In genomic region chr5:150616024-150616470, GRCh38 we compare ENCODE assay signal across 14 cellular contexts. TPM values are rescaled to one million over a fixed set of nuclear protein-coding genes. Genes with fewer than 3 reads are reported as not detected.
DNase-seq lines count a peak whose midpoint lies in the region; ATAC-seq and TF ChIP-seq lines count a peak whose summit lies in the region.
"Had no signal": no experiment of that assay in that cellular context is flagged by ENCODE, and none has a peak within 500 bp of the region (broad histone marks: within the 10 kb centered on the region; RNA-seq: fewer than 3 reads in every experiment).

No MANE protein-coding gene starts in this region.

- ATAC-seq in gastroesophageal sphincter: peak; percentile 14
- ATAC-seq in HG03175 (IDR thresholded peaks at IDR 0.05; ENCODE audit: unreplicated experiment): no peak

- peak; percentile 92 for DNase-seq in DMS 273 treated with DMSO at 0.1 percent for 48 hours (lab: John Stamatoyannopoulos, UW)
- peak; percentile 74 to 84 for DNase-seq in PC-9
- no peak for DNase-seq in G401 (ENCODE audit: low spot score)
- DNase-seq in activated CD4-positive, alpha-beta memory T cell treated with anti-CD3 and anti-CD28 coated beads, Interleukin-2, amount 10 ng/mL, durations not matched to agents 7 days and 5 days: no peak
- no peak for DNase-seq in activated naive CD4-positive, alpha-beta T cell treated with anti-CD3 and anti-CD28 coated beads, Interleukin-2, amount 10 ng/mL, durations not matched to agents 7 days and 5 days
- DNase-seq: activated effector memory CD4-positive, alpha-beta T cell treated with anti-CD3 and anti-CD28 coated beads, Interleukin-2, amount 50 U/mL, for 16 hours; effector CD4-positive, alpha-beta T cell; GM23248; T1000 had no signal

- H3K4me3 ChIP-seq in PC-9 (no peak overlapping the region), gastroesophageal sphincter (no peak overlapping the region), parathyroid adenoma (ENCODE audit: low read depth, low read length) (peak overlapping the region; percentile 27)
- H3K4me3 ChIP-seq: GM23248 had no signal

- H3K27ac Mint-ChIP-seq in activated CD4-positive, alpha-beta memory T cell treated with anti-CD3 and anti-CD28 coated beads, Interleukin-2, amount 10 ng/mL, durations not matched to agents 7 days and 5 days: no peak overlapping the region
- no peak overlapping the region for H3K27ac Mint-ChIP-seq in activated naive CD4-positive, alpha-beta T cell treated with anti-CD3 and anti-CD28 coated beads, Interleukin-2, amount 10 ng/mL, durations not matched to agents 7 days and 5 days
- H3K27ac Mint-ChIP-seq: CD14-positive monocyte; stimulated activated naive CD8-positive, alpha-beta T cell treated with anti-CD3 and anti-CD28 coated beads, Interleukin-15, Interleukin-2, amounts not matched to agents 100 ng/mL and 50 ng/mL, for 24 hours had no signal

- H3F3A ChIP-seq in PC-9 (ENCODE audit: insufficient read depth, low read depth): peaks cover 28% of the 10 kb centered on the region; the same call in 1 of the 2 replicates

- H3K9ac ChIP-seq in parathyroid adenoma: no peak overlapping the region

- 31 to 60% methylated on average over 2 of the region's 5 CpGs for WGBS in gastroesophageal sphincter (ENCODE audit: low coverage in 1 of 2), 2 donors

- peaks cover 17% of the 10 kb centered on the region for H3K27me3 Mint-ChIP-seq in activated CD4-positive, alpha-beta memory T cell treated with anti-CD3 and anti-CD28 coated beads, Interleukin-2, amount 10 ng/mL, durations not matched to agents 7 days and 5 days
- peaks cover 26% of the 10 kb centered on the region for H3K27me3 Mint-ChIP-seq in activated naive CD4-positive, alpha-beta T cell treated with anti-CD3 and anti-CD28 coated beads, Interleukin-2, amount 10 ng/mL, durations not matched to agents 7 days and 5 days

- intact Hi-C loops in PC-9 (cut with micrococcal nuclease; ENCODE audit: unreplicated experiment): loop anchor here (2.0 to 5.0 kb wide), 2 partner anchors 21 to 36 kb away; no protein-coding TSS in a partner anchor

- H3K9me3 Mint-ChIP-seq in activated CD4-positive, alpha-beta memory T cell treated with anti-CD3 and anti-CD28 coated beads, Interleukin-2, amount 10 ng/mL, durations not matched to agents 7 days and 5 days: no peaks in the 10 kb centered on the region
- no peaks in the 10 kb centered on the region for H3K9me3 Mint-ChIP-seq in activated naive CD4-positive, alpha-beta T cell treated with anti-CD3 and anti-CD28 coated beads, Interleukin-2, amount 10 ng/mL, durations not matched to agents 7 days and 5 days
- H3K9me3 Mint-ChIP-seq: CD14-positive monocyte; stimulated activated naive CD8-positive, alpha-beta T cell treated with anti-CD3 and anti-CD28 coated beads, Interleukin-15, Interleukin-2, amounts not matched to agents 100 ng/mL and 50 ng/mL, for 24 hours had no signal

- H3K4me1 Mint-ChIP-seq in activated CD4-positive, alpha-beta memory T cell treated with anti-CD3 and anti-CD28 coated beads, Interleukin-2, amount 10 ng/mL, durations not matched to agents 7 days and 5 days: peaks cover 2% of the 10 kb centered on the region
- H3K4me1 Mint-ChIP-seq in activated naive CD4-positive, alpha-beta T cell treated with anti-CD3 and anti-CD28 coated beads, Interleukin-2, amount 10 ng/mL, durations not matched to agents 7 days and 5 days: peaks cover 2% of the 10 kb centered on the region
- H3K4me1 Mint-ChIP-seq: CD14-positive monocyte had no signal

- no peaks in the 10 kb centered on the region for H3K79me2 ChIP-seq in PC-9 (ENCODE audit: low read depth)
- no peaks in the 10 kb centered on the region for H3K79me2 ChIP-seq in parathyroid adenoma

- H3K27ac ChIP-seq in PC-9: no peak overlapping the region
- H3K27ac ChIP-seq in gastroesophageal sphincter: peak overlapping the region in 3 of 4 donors; percentile 78 to 88 (median 85)
- H3K27ac ChIP-seq in parathyroid adenoma: peak overlapping the region; percentile 70

- no peaks in the 10 kb centered on the region for H3K9me3 ChIP-seq in PC-9 (ENCODE audit: insufficient read depth, low read depth)
- H3K9me3 ChIP-seq in gastroesophageal sphincter: no peaks in the 10 kb centered on the region
- no peaks in the 10 kb centered on the region for H3K9me3 ChIP-seq in parathyroid adenoma (ENCODE audit: control insufficient read depth, low read length)

- no peaks in the 10 kb centered on the region for H3K36me3 ChIP-seq in PC-9 (ENCODE audit: low read depth)
- no peaks in the 10 kb centered on the region for H3K36me3 ChIP-seq in gastroesophageal sphincter
- H3K36me3 ChIP-seq in parathyroid adenoma (ENCODE audit: control insufficient read depth, insufficient read depth, low read length): no peaks in the 10 kb centered on the region

- TF ChIP-seq EP300 in gastroesophageal sphincter (IDR thresholded peaks at IDR 0.05): no peak

- no peak overlapping the region for H3K4me3 Mint-ChIP-seq in activated CD4-positive, alpha-beta memory T cell treated with anti-CD3 and anti-CD28 coated beads, Interleukin-2, amount 10 ng/mL, durations not matched to agents 7 days and 5 days
- H3K4me3 Mint-ChIP-seq in activated naive CD4-positive, alpha-beta T cell treated with anti-CD3 and anti-CD28 coated beads, Interleukin-2, amount 10 ng/mL, durations not matched to agents 7 days and 5 days: no peak overlapping the region
- H3K4me3 Mint-ChIP-seq: stimulated activated naive CD8-positive, alpha-beta T cell treated with anti-CD3 and anti-CD28 coated beads, Interleukin-15, Interleukin-2, amounts not matched to agents 100 ng/mL and 50 ng/mL, for 24 hours had no signal

- no peaks in the 10 kb centered on the region for H3K9me2 ChIP-seq in PC-9 (ENCODE audit: insufficient read depth)

- H3K27me3 ChIP-seq in PC-9 (ENCODE audit: insufficient read depth, low read depth) (peaks cover 19% of the 10 kb centered on the region), gastroesophageal sphincter (no peaks in the 10 kb centered on the region), parathyroid adenoma (ENCODE audit: control insufficient read depth, insufficient read depth, low read length) (no peaks in the 10 kb centered on the region)

- 0 out of 2 replicates have a peak, but pooled peaks cover 4% of the 10 kb centered on the region for H4K20me1 ChIP-seq in PC-9 (ENCODE audit: insufficient read depth)

- POLR2A ChIA-PET in PC-9 (lab: Charles Lee; ENCODE audit: unreplicated experiment): no interaction called here
- POLR2A ChIA-PET in activated CD4-positive, alpha-beta memory T cell treated with anti-CD3 and anti-CD28 coated beads, Interleukin-2, amount 10 ng/mL, durations not matched to agents 7 days and 5 days (lab: Charles Lee): no interaction called here

- CTCF ChIA-PET in PC-9 (lab: Charles Lee): no interaction called here
- CTCF ChIA-PET in activated CD4-positive, alpha-beta memory T cell treated with anti-CD3 and anti-CD28 coated beads, Interleukin-2, amount 10 ng/mL, durations not matched to agents 7 days and 5 days (lab: Charles Lee): interaction anchor here (0.6 kb wide), 1 partner anchor 1211 kb away, joined by 4 read pairs; no protein-coding TSS in a partner anchor
- CTCF ChIA-PET in activated naive CD4-positive, alpha-beta T cell treated with anti-CD3 and anti-CD28 coated beads, Interleukin-2, amount 10 ng/mL, durations not matched to agents 7 days and 5 days (lab: Charles Lee): no interaction called here

- no peak for TF ChIP-seq POLR2A in gastroesophageal sphincter (IDR thresholded peaks at IDR 0.05)

- in situ Hi-C loops in G401 (cut with HindIII; ENCODE audit: low sequenced_read_pairs): no loop called here

- no TSS peak for BruUV-seq in PC-9 (replicated peaks; lab: Mats Ljungman, UMichigan)

- H2AFZ ChIP-seq in PC-9 (no peak overlapping the region), parathyroid adenoma (peak overlapping the region; percentile 38)

- TF ChIP-seq CTCF in PC-9 (conservative IDR thresholded peaks at IDR 0.05) (no peak), gastroesophageal sphincter (IDR thresholded peaks at IDR 0.05) (no peak), parathyroid adenoma (IDR thresholded peaks at IDR 0.05) (no peak)

- no peaks in the 10 kb centered on the region for H3K36me3 Mint-ChIP-seq in activated CD4-positive, alpha-beta memory T cell treated with anti-CD3 and anti-CD28 coated beads, Interleukin-2, amount 10 ng/mL, durations not matched to agents 7 days and 5 days (ENCODE audit: low read depth)
- H3K36me3 Mint-ChIP-seq in activated naive CD4-positive, alpha-beta T cell treated with anti-CD3 and anti-CD28 coated beads, Interleukin-2, amount 10 ng/mL, durations not matched to agents 7 days and 5 days: no peaks in the 10 kb centered on the region
- H3K36me3 Mint-ChIP-seq: CD14-positive monocyte had no signal

- H3K4me2 ChIP-seq in PC-9 (peak overlapping the region; percentile 36), parathyroid adenoma (ENCODE audit: low read length) (peak overlapping the region; percentile 40)

- peaks cover 42% of the 10 kb centered on the region for H3K4me1 ChIP-seq in PC-9 (replicated peaks; ENCODE audit: insufficient read depth)
- H3K4me1 ChIP-seq in gastroesophageal sphincter: peaks cover 4 to 91% (median 75%) of the 10 kb centered on the region in 3 donors
- H3K4me1 ChIP-seq in parathyroid adenoma: peaks cover 20% of the 10 kb centered on the region

RNA-seq across cellular contexts. Expression of gene SYNPO, which starts 24.4 kb away (rescaled TPM):
- total RNA-seq in PC-9 (2021) (1.8 and 2.0 TPM in 2 replicates), gastroesophageal sphincter (10 to 100 TPM; 31.6 to 50.5 (median 37.4) TPM)
- total RNA-seq in G401 (2014; rRNA removed; shearing (Covaris generic)): 2.7 and 3.6 TPM in 2 replicates
- total RNA-seq in activated CD4-positive, alpha-beta memory T cell treated with anti-CD3 and anti-CD28 coated beads, Interleukin-2, amount 10 ng/mL, durations not matched to agents 7 days and 5 days: under 1 TPM; 0.08 to 0.10 TPM

RNA-seq across cellular contexts. Expression of gene MYOZ3, which starts 45.0 kb away (rescaled TPM):
- total RNA-seq in PC-9 (2021) (0.25 TPM in 1 of 2 replicates, not detected in the other), gastroesophageal sphincter (under 1 TPM in 3 of 4 donors, not detected in 1; 0.13 to 0.62 (median 0.22) TPM)
- not detected in 2 replicates for total RNA-seq in G401 (2014; rRNA removed; shearing (Covaris generic))
- under 1 TPM in 1 of 2 experiments, not detected in 1; 0.13 TPM for total RNA-seq in activated CD4-positive, alpha-beta memory T cell treated with anti-CD3 and anti-CD28 coated beads, Interleukin-2, amount 10 ng/mL, durations not matched to agents 7 days and 5 days

Comparison
In these comparisons a context has a peak if more than half of its experiments do, and no peak if none do; other contexts are left out.
1. DNase-seq: peak in DMS 273 treated with DMSO at 0.1 percent for 48 hours (single experiment) and PC-9 (2 of 2); none in G401 (single experiment), activated CD4-positive, alpha-beta memory T cell treated with anti-CD3 and anti-CD28 coated beads, Interleukin-2, amount 10 ng/mL, durations not matched to agents 7 days and 5 days (single experiment) and activated naive CD4-positive, alpha-beta T cell treated with anti-CD3 and anti-CD28 coated beads, Interleukin-2, amount 10 ng/mL, durations not matched to agents 7 days and 5 days (single experiment).